ENCODE assay signal across 9 cellular contexts in genomic region chr15:92355307-92355706, GRCh38. TPM values are rescaled to one million over a fixed set of nuclear protein-coding genes. Genes with fewer than 3 reads are reported as not detected.
"Had no signal": no experiment of that assay in that cellular context is flagged by ENCODE, and none has a peak within 500 bp of the region (broad histone marks: within the 10 kb centered on the region; RNA-seq: fewer than 3 reads in every experiment).

No MANE protein-coding gene starts in this region.

- FAIRE-seq: HTR-8/SVneo had no signal

- DNase-seq: H7, HFFc6, KG1 had no signal

- H3K36me3 ChIP-seq: HAP-1 had no signal

- H3K4me3 ChIP-seq: GM23338, HAP-1 had no signal

- H2AFZ ChIP-seq: GM23338 had no signal

- H3K4me1 ChIP-seq: HAP-1 had no signal

- ATAC-seq: GM23338, HCT116 had no signal

- H3K4me2 ChIP-seq: GM23338 had no signal

RNA-seq across cellular contexts. Expression of gene ST8SIA2, which starts 38.4 kb away (rescaled TPM):
- total RNA-seq: HT-29 had no signal
- polyA plus RNA-seq: IgD-negative memory B cell had no signal
